Comparison of ENCODE assay signal across 3 cellular contexts in genomic region chr1:113931456-113931855, GRCh38.
TF ChIP-seq lines count a peak whose summit lies in the region.

No MANE protein-coding gene starts in this region.

TF ChIP-seq in A549, 52 proteins besides CTCF, POLR2A, EP300 and RAD21 (continued from another document):
- no peak for TF ChIP-seq NFE2L2 (conservative IDR thresholded peaks at IDR 0.05; ENCODE audit: low read length)

TF ChIP-seq in HEK293, 187 proteins besides CTCF, POLR2A, EP300 and RAD21:
- no peak for TF ChIP-seq BCL6B (tag by site-specific recombination; IDR thresholded peaks at IDR 0.05)
- peak; percentile 23; the same call in 1 of the 2 replicates for TF ChIP-seq FEZF1 (tag by site-specific recombination; IDR thresholded peaks at IDR 0.05)
- peak; percentile 47; the same call in 1 of the 2 replicates for TF ChIP-seq MYNN (tag by site-specific recombination; IDR thresholded peaks at IDR 0.05; ENCODE audit: borderline replicate concordance)
- TF ChIP-seq ZFP3 (tag by site-specific recombination; IDR thresholded peaks at IDR 0.05; ENCODE audit: low read depth), result no peak
- TF ChIP-seq ZXDB (tag by site-specific recombination; IDR thresholded peaks at IDR 0.05), result peak; percentile 51; the same call in 1 of the 2 replicates
- TF ChIP-seq ZNF488 (tag by site-specific recombination; IDR thresholded peaks at IDR 0.05), result no peak
- no peak for TF ChIP-seq ZNF76 (tag by site-specific recombination; IDR thresholded peaks at IDR 0.05; ENCODE audit: borderline replicate concordance, low read depth)
- peak; percentile 91 for TF ChIP-seq PRDM6 (tag by site-specific recombination; IDR thresholded peaks at IDR 0.05)
- peak; percentile 11; the same call in 1 of the 2 replicates for TF ChIP-seq ZNF629 (tag by site-specific recombination; IDR thresholded peaks at IDR 0.05)
- TF ChIP-seq ZNF639 (tag by site-specific recombination; IDR thresholded peaks at IDR 0.05), result no peak
- TF ChIP-seq HOXA7 (CRISPR knock-in tag; IDR thresholded peaks at IDR 0.05; ENCODE audit: borderline replicate concordance), result no peak
- TF ChIP-seq ZNF549 (tag by site-specific recombination; IDR thresholded peaks at IDR 0.05), result no peak
- TF ChIP-seq ZNF354C (tag by site-specific recombination; IDR thresholded peaks at IDR 0.05; ENCODE audit: borderline replicate concordance, low read depth), result no peak
- TF ChIP-seq ZBTB1 (tag by site-specific recombination; IDR thresholded peaks at IDR 0.05), result no peak
- no peak for TF ChIP-seq ZNF391 (tag by site-specific recombination; IDR thresholded peaks at IDR 0.05; ENCODE audit: borderline replicate concordance, low read depth)
- no peak for TF ChIP-seq GFI1B (tag by site-specific recombination; IDR thresholded peaks at IDR 0.05)
- TF ChIP-seq ZNF701 (tag by site-specific recombination; IDR thresholded peaks at IDR 0.05), result no peak
- TF ChIP-seq IKZF3 (tag by site-specific recombination; IDR thresholded peaks at IDR 0.05), result 0 out of 2 replicates have a peak, but pooled peaks have one; percentile 2

TF ChIP-seq in HEK293T, 16 proteins besides CTCF, POLR2A, EP300 and RAD21 (continued from another document):
- no peak for TF ChIP-seq ELF4 (IDR thresholded peaks at IDR 0.05)
- no peak for TF ChIP-seq L3MBTL2 (conservative IDR thresholded peaks at IDR 0.05)
- TF ChIP-seq BHLHE40 (IDR thresholded peaks at IDR 0.05; ENCODE audit: borderline replicate concordance), result no peak
- TF ChIP-seq FOXK2 (IDR thresholded peaks at IDR 0.05), result no peak
- TF ChIP-seq ZNF384 (IDR thresholded peaks at IDR 0.05), result no peak
- no peak for TF ChIP-seq NFRKB (IDR thresholded peaks at IDR 0.05)
- TF ChIP-seq PKNOX1 (IDR thresholded peaks at IDR 0.05), result no peak
- TF ChIP-seq CTBP1 (IDR thresholded peaks at IDR 0.05; ENCODE audit: borderline replicate concordance), result no peak
- no peak for TF ChIP-seq SP1 (IDR thresholded peaks at IDR 0.05)
